In genomic region chr18:6411367-6411766, GRCh38 we compare ENCODE assay signal across 22 cellular contexts. TPM values are rescaled to one million over a fixed set of nuclear protein-coding genes. Genes with fewer than 3 reads are reported as not detected.
DNase-seq lines count a peak whose midpoint lies in the region; ATAC-seq, FAIRE-seq and TF ChIP-seq lines count a peak whose summit lies in the region.
"Had no signal": no experiment of that assay in that cellular context is flagged by ENCODE, and none has a peak within 500 bp of the region (broad histone marks: within the 10 kb centered on the region; RNA-seq: fewer than 3 reads in every experiment).

No MANE protein-coding gene starts in this region.

- H3K9me3 Mint-ChIP-seq in mesothelial cell of epicardium, result no peaks in the 10 kb centered on the region

- TF ChIP-seq RAD21 in HepG2 (CRISPR knock-in tag; IDR thresholded peaks at IDR 0.05) (no peak), GM12878 (IDR thresholded peaks at IDR 0.05; ENCODE audit: insufficient read depth, low read depth, low read length) (no peak)

- H3K27ac ChIP-seq in HepG2 (ENCODE audit: extremely low read length, insufficient read depth, low read length) (no peak overlapping the region), right lobe of liver (no peak overlapping the region), GM12878 (ENCODE audit: control insufficient read depth, insufficient read depth) (no peak overlapping the region)
- H3K27ac ChIP-seq: Peyer's patch, SJCRH30 had no signal

- H3K27ac Mint-ChIP-seq in mesothelial cell of epicardium, result peak overlapping the region; percentile 19
- H3K27ac Mint-ChIP-seq: HFFc6 had no signal

- H4K20me1 ChIP-seq in HepG2 (ENCODE audit: insufficient read depth, low read length) (no peaks in the 10 kb centered on the region), GM12878 (ENCODE audit: control insufficient read depth, insufficient read depth) (no peaks in the 10 kb centered on the region)

- no peaks in the 10 kb centered on the region; a peak in 1 of 5 replicates for H3K27me3 ChIP-seq in HepG2 (ENCODE audit: control insufficient read depth in 1 of 2, insufficient read depth in 2 of 2, low read length in 2 of 2)
- H3K27me3 ChIP-seq in right lobe of liver, result no peaks in the 10 kb centered on the region
- no peaks in the 10 kb centered on the region for H3K27me3 ChIP-seq in GM12878 (replicated peaks in 1 of 2; ENCODE audit: control insufficient read depth in 2 of 2, insufficient read depth in 2 of 2, low read length in 1 of 2)
- H3K27me3 ChIP-seq: Peyer's patch, SJCRH30 had no signal

- H3K4me2 ChIP-seq in HepG2 (ENCODE audit: low read depth, low read length) (peak overlapping the region; percentile 19; the same call in 1 of the 2 replicates), GM12878 (ENCODE audit: control insufficient read depth, insufficient read depth) (peak overlapping the region; percentile 1; the same call in 1 of the 2 replicates)

- BruUV-seq in HepG2 (replicated peaks; lab: Mats Ljungman, UMichigan), result no TSS peak
- no TSS peak for BruUV-seq in GM12878 (replicated peaks; lab: Mats Ljungman, UMichigan)

- TF ChIP-seq CTCF in HepG2 (CRISPR knock-in tag; IDR thresholded peaks at IDR 0.05) (no peak), right lobe of liver (IDR thresholded peaks at IDR 0.05) (no peak), GM12878 (IDR thresholded peaks at IDR 0.05 in 2 of 3, conservative IDR thresholded peaks at IDR 0.05 in 1 of 3; ENCODE audit: control insufficient read depth in 2 of 3, extremely low read depth in 1 of 3, insufficient read depth in 1 of 3, low read depth in 3 of 3, low read length in 3 of 3) (no peak), mesothelial cell of epicardium (IDR thresholded peaks at IDR 0.05; ENCODE audit: unreplicated experiment) (no peak)

- no peak overlapping the region for H3K4me3 Mint-ChIP-seq in mesothelial cell of epicardium
- H3K4me3 Mint-ChIP-seq: CD14-positive monocyte, HFFc6 had no signal

- CTCF ChIA-PET in HepG2 (lab: Yijun Ruan, JAX; ENCODE audit: low intra/inter-chr PET ratio, low total read pairs), result no interaction called here
- CTCF ChIA-PET in GM12878 (lab: Yijun Ruan, JAX), result no interaction called here

- TF ChIP-seq EP300 in HepG2 (IDR thresholded peaks at IDR 0.05; ENCODE audit: low read depth in 2 of 2, low read length in 2 of 2) (no peak), HepG2 (CRISPR knock-in tag; IDR thresholded peaks at IDR 0.05; ENCODE audit: borderline replicate concordance) (no peak), GM12878 (IDR thresholded peaks at IDR 0.05; ENCODE audit: borderline replicate concordance in 1 of 2, control insufficient read depth in 1 of 2, low read depth in 2 of 2, low read length in 2 of 2) (no peak)

- intact Hi-C loops in HepG2 (cut with micrococcal nuclease; ENCODE audit: unreplicated experiment), result loop anchor here (5.0 kb wide), 1 partner anchor 129 kb away; no protein-coding TSS in a partner anchor
- intact Hi-C loops in right lobe of liver (cut with DNase I), result loop anchor here in 1 of 2 donors (10.0 kb wide), 1 partner anchor 47 kb away; no protein-coding TSS in a partner anchor
- intact Hi-C loops in GM12878 (cut with micrococcal nuclease; ENCODE audit: unreplicated experiment), result loop anchor here (5.0 to 10.0 kb wide), 2 partner anchors 49 to 437 kb away; no protein-coding TSS in a partner anchor

- H3K36me3 Mint-ChIP-seq in mesothelial cell of epicardium, result no peaks in the 10 kb centered on the region

- RAD21 ChIA-PET in GM12878 (lab: Charles Lee; ENCODE audit: unreplicated experiment), result no interaction called here

- H3K9ac ChIP-seq in HepG2 (ENCODE audit: insufficient read depth, low read depth, low read length) (no peak overlapping the region), GM12878 (ENCODE audit: control insufficient read depth, insufficient read depth, low read length) (no peak overlapping the region)

- no peaks in the 10 kb centered on the region for H3K36me3 ChIP-seq in HepG2 (replicated peaks in 1 of 2; ENCODE audit: control insufficient read depth in 1 of 2, insufficient read depth in 2 of 2, low read length in 2 of 2)
- no peaks in the 10 kb centered on the region for H3K36me3 ChIP-seq in right lobe of liver
- H3K36me3 ChIP-seq in GM12878 (ENCODE audit: control insufficient read depth in 2 of 2, insufficient read depth in 2 of 2, low read length in 1 of 2), result no peaks in the 10 kb centered on the region
- H3K36me3 ChIP-seq: Peyer's patch, SJCRH30 had no signal

- ATAC-seq in HepG2, result no peak
- ATAC-seq in right lobe of liver, result no peak
- no peak for ATAC-seq in GM12878
- ATAC-seq in GM21717 (IDR thresholded peaks at IDR 0.05; ENCODE audit: unreplicated experiment), result no peak
- no peak for ATAC-seq in HG02970 (IDR thresholded peaks at IDR 0.05; ENCODE audit: low FRiP score, unreplicated experiment)

- FAIRE-seq in HepG2 (lab: Jason Lieb, UNC) (no peak), GM12878 (lab: Jason Lieb, UNC) (no peak)

- peaks cover 18% of the 10 kb centered on the region for H3K4me1 Mint-ChIP-seq in mesothelial cell of epicardium

- POLR2A ChIA-PET in HepG2 (lab: Yijun Ruan, JAX) (no interaction called here), GM12878 (lab: Charles Lee) (no interaction called here)

- H3K9me3 ChIP-seq in HepG2 (ENCODE audit: low read length) (no peaks in the 10 kb centered on the region), right lobe of liver (no peaks in the 10 kb centered on the region), GM12878 (replicated peaks; ENCODE audit: control insufficient read depth, insufficient read depth, low read length) (no peaks in the 10 kb centered on the region)
- H3K9me3 ChIP-seq: Peyer's patch, SJCRH30 had no signal

- H2AFZ ChIP-seq in HepG2 (ENCODE audit: low read length) (no peak overlapping the region), GM12878 (ENCODE audit: control insufficient read depth, low read depth, low read length) (no peak overlapping the region)

- H3K4me3 ChIP-seq in HepG2 (replicated peaks in 1 of 3; ENCODE audit: insufficient read depth in 1 of 3, low read depth in 2 of 3, low read length in 3 of 3) (no peak overlapping the region), right lobe of liver (no peak overlapping the region), GM12878 (no peak overlapping the region)
- H3K4me3 ChIP-seq: Peyer's patch, SJCRH30 had no signal

- 83% methylated on average over 4 of the region's 4 CpGs for WGBS in HepG2 (ENCODE audit: low lambda C conversion rate)
- 16% methylated on average over 4 of the region's 4 CpGs for WGBS in right lobe of liver (ENCODE audit: insufficient coverage, low coverage, low lambda C conversion rate, missing lambda C conversion rate)
- 42% methylated on average over 4 of the region's 4 CpGs for WGBS in GM12878 (ENCODE audit: insufficient coverage, insufficient replicate concordance, low lambda C conversion rate, missing lambda C conversion rate)

- H3K79me2 ChIP-seq in HepG2 (ENCODE audit: insufficient read depth, low read length) (peaks cover 66% of the 10 kb centered on the region), GM12878 (ENCODE audit: control insufficient read depth, insufficient read depth, low read length) (peaks cover 4% of the 10 kb centered on the region; the same call in 1 of the 2 replicates)

- SMC1A ChIA-PET in GM12878 (lab: Charles Lee; ENCODE audit: uncharacterized antibody, unreplicated experiment), result no interaction called here

- DNase-seq in HepG2 (ENCODE audit: low spot score) (no peak), right lobe of liver (no peak), GM12878 (ENCODE audit: low read depth, low spot score) (no peak), mesothelial cell of epicardium (ENCODE audit: low spot score in 2 of 2, unreplicated experiment in 2 of 2) (no peak), activated T-cell treated with anti-CD3 and anti-CD28 coated beads for 4 hours (no peak)
- DNase-seq: EL, H7, HFFc6, Kasumi-1, NCI-H1048, NCI-H1436, NCI-H187 treated with DMSO at 0.1 percent for 48 hours, NCI-H2227 treated with DMSO at 0.1 percent for 48 hours, NCI-H510A, Peyer's patch, SJCRH30 had no signal

- TF ChIP-seq POLR2A in HepG2 (IDR thresholded peaks at IDR 0.05; ENCODE audit: insufficient read depth in 1 of 2, low read depth in 2 of 2, low read length in 2 of 2), result no peak
- no peak for TF ChIP-seq POLR2A in right lobe of liver (IDR thresholded peaks at IDR 0.05)
- TF ChIP-seq POLR2A in GM12878 (IDR thresholded peaks at IDR 0.05; ENCODE audit: low read depth, low read length), result no peak

- peaks cover 37% of the 10 kb centered on the region for H3K27me3 Mint-ChIP-seq in mesothelial cell of epicardium (ENCODE audit: low read depth)

- H3K4me1 ChIP-seq in HepG2 (ENCODE audit: insufficient read depth, low read length), result peaks cover 65% of the 10 kb centered on the region
- H3K4me1 ChIP-seq in right lobe of liver, result peaks cover 0 to 19% (median 8%) of the 10 kb centered on the region in 4 donors
- H3K4me1 ChIP-seq in GM12878 (ENCODE audit: control insufficient read depth, insufficient read depth, low read length), result peaks cover 9% of the 10 kb centered on the region; the same call in 1 of the 2 replicates
- H3K4me1 ChIP-seq: Peyer's patch, SJCRH30 had no signal

- in situ Hi-C loops in HepG2 (cut with HindIII; ENCODE audit: extremely low pct_ligation_motif_present, low pct_unique_long_range_greater_than_20kb) (no loop called here), GM12878 (cut with MboI) (no loop called here)

RNA-seq across cellular contexts. Expression of gene L3MBTL4, which starts 3.3 kb away (rescaled TPM):
- total RNA-seq in HepG2 (2016; rRNA removed; fragmentation: Illumina TruSeq; extraction: Trizol) (12.8 and 13.3 TPM in 2 replicates), right lobe of liver (10 to 100 TPM in 4 of 6 experiments, 1 to 10 TPM in 2; 8.2 to 16.0 (median 11.3) TPM), GM12878 (2014; rRNA removed) (4.9 and 5.3 TPM in 2 replicates), GM12878 (2014; rRNA removed; fragmentation: Illumina TruSeq; extraction: Trizol) (5.3 and 5.5 TPM in 2 replicates), GM12878 (2021) (8.7 and 9.7 TPM in 2 replicates), mesothelial cell of epicardium (15.9 to 18.5 TPM (median 17.5 TPM) in 3 replicates)
- 25.3 and 29.3 TPM in 2 replicates for total RNA-seq in HepG2 (2016; cell fraction: cytosol; rRNA removed; fragmentation: Illumina TruSeq; extraction: Trizol; ENCODE audit: low read depth)
- total RNA-seq in HepG2 (2016; cell fraction: insoluble cytoplasmic fraction; rRNA removed; fragmentation: Illumina TruSeq; extraction: Trizol), result 11.6 and 12.3 TPM in 2 replicates
- total RNA-seq in HepG2 (2016; cell fraction: membrane; rRNA removed; fragmentation: Illumina TruSeq; extraction: Trizol), result 18.9 and 22.5 TPM in 2 replicates
- total RNA-seq in HepG2 (2016; cell fraction: nucleus; rRNA removed; fragmentation: Illumina TruSeq; extraction: Trizol), result 23.9 and 26.7 TPM in 2 replicates
- polyA plus RNA-seq in HepG2 (2011; rRNA removed) (10.8 and 13.6 TPM in 2 replicates), GM12878 (2011; rRNA removed) (2.5 and 2.6 TPM in 2 replicates), GM12878 (2014; fragmentation: Illumina TruSeq; extraction: Trizol) (3.7 and 4.7 TPM in 2 replicates), GM12878 (2014; fragmentation: Nextera tagmentation; extraction: Ambion mirVana) (1 to 10 TPM; 1.3 to 1.6 TPM), GM12878 (2014; rRNA removed) (2.8 and 3.9 TPM in 2 replicates), GM12878 (2016; fragmentation: Nextera tagmentation; extraction: Ambion mirVana) (1 to 10 TPM; 2.1 to 4.2 TPM)
- 7.7 and 12.3 TPM in 2 replicates for polyA plus RNA-seq in HepG2 (2011; cell fraction: cytosol; rRNA removed)
- polyA plus RNA-seq in HepG2 (2011; cell fraction: nucleus; rRNA removed), result 16.7 and 22.6 TPM in 2 replicates
- 17.6 and 21.8 TPM in 2 replicates for polyA plus RNA-seq in HepG2 (2012)
- 1.4 and 1.5 TPM in 2 replicates for polyA plus RNA-seq in HepG2 (2016; cell fraction: cytosol; fragmentation: Illumina TruSeq; extraction: Trizol; ENCODE audit: low read depth)
- polyA plus RNA-seq in HepG2 (2016; cell fraction: insoluble cytoplasmic fraction; fragmentation: Illumina TruSeq; extraction: Trizol; ENCODE audit: low read depth), result 9.6 and 10.1 TPM in 2 replicates
- 3.7 TPM in 2 replicates for polyA plus RNA-seq in HepG2 (2016; cell fraction: membrane; fragmentation: Illumina TruSeq; extraction: Trizol; ENCODE audit: low read depth)
- 9.3 and 9.7 TPM in 2 replicates for polyA plus RNA-seq in HepG2 (2016; cell fraction: nucleus; fragmentation: Illumina TruSeq; extraction: Trizol; ENCODE audit: insufficient read depth, low read depth)
- 24.0 TPM in 1 of 2 replicates, not detected in the other for polyA minus RNA-seq in HepG2 (2011; rRNA and poly(A)+ RNA removed; ENCODE audit: low replicate concordance)
- polyA minus RNA-seq in HepG2 (2011; cell fraction: cytosol; rRNA and poly(A)+ RNA removed), result 13.0 and 15.2 TPM in 2 replicates
- 98.6 and 130 TPM in 2 replicates for polyA minus RNA-seq in HepG2 (2011; cell fraction: nucleus; rRNA and poly(A)+ RNA removed)
- 10.6 and 19.0 TPM in 2 replicates for total RNA-seq in GM12878 (2013; cell fraction: nucleolus; rRNA removed)
- 1.3 TPM for polyA plus RNA-seq in GM12878 (2011; ENCODE audit: low read depth)
- 1.3 and 1.4 TPM in 2 replicates for polyA plus RNA-seq in GM12878 (2011; cell fraction: cytosol; rRNA removed)
- polyA plus RNA-seq in GM12878 (2011; cell fraction: nucleus; rRNA removed), result 4.2 TPM in 2 replicates
- polyA plus RNA-seq in GM12878 (2012), result 1.4 and 2.1 TPM in 2 replicates
- polyA minus RNA-seq in GM12878 (2011; rRNA and poly(A)+ RNA removed), result 4.6 and 6.4 TPM in 2 replicates
- polyA minus RNA-seq in GM12878 (2011; cell fraction: cytosol; rRNA and poly(A)+ RNA removed), result 0.80 and 1.7 TPM in 2 replicates
- 5.9 and 10.8 TPM in 2 replicates for polyA minus RNA-seq in GM12878 (2011; cell fraction: nucleus; rRNA and poly(A)+ RNA removed)
- total RNA-seq: A172, HFFc6, MCF 10A, OCI-LY7, SJCRH30 had no signal
